Comparison of ENCODE assay signal across 21 cellular contexts in the genomic region with DNA sequence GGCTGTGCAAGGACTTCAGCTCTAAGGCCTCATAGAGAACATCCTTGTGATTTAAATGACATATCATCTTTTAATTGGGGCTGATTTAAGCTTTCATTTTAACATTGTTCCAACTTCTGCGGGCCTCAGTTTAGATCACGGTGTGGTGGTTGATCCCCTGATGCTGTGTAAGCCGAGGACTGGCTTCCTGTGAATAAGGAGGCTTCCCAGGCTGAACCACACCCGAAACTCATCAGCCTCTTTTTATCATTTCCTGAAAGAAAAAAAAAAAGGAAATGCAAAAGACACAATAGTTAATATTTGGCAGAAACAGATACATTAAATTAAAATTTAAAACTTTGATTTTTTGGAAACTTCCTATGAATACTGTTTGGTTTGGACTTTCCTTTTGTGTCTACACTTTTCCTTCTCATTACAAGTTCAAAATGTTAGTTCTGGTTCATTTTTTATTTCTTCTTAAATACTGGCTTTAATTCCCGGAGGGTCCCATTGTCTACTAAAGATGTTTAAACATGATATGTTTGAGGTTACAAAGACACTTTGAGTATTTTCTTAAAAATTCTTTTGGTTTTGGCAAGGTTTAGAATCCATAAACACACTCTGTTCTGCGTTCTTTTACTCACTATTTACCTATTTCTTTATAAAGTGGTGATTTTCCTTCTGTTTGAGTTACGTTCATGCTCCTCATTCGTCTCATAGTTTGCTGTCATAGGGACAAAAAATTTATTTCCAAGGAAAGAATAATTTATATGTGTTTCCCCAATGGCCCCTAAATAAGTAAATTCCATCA.
"Had no signal": no experiment of that assay in that cellular context is flagged by ENCODE, and none has a peak within 500 bp of the region (broad histone marks: within the 10 kb centered on the region; RNA-seq: fewer than 3 reads in every experiment).

No MANE protein-coding gene starts in this region.

- H3K27me3 Mint-ChIP-seq: activated CD4-positive, alpha-beta T cell treated with anti-CD3 and anti-CD28 coated beads, Interleukin-2, amount 10 ng/mL, durations not matched to agents 7 days and 5 days; progenitor cell of endocrine pancreas had no signal

- DNase-seq: activated CD4-positive, alpha-beta T cell treated with anti-CD3 and anti-CD28 coated beads, Interleukin-2, amount 10 ng/mL, durations not matched to agents 7 days and 5 days; activated CD4-positive, CD25-positive, alpha-beta regulatory T cell; activated effector memory CD4-positive, alpha-beta T cell treated with Interleukin-2 at 50 U/mL for 16 hours; activated T-cell treated with anti-CD3 and anti-CD28 coated beads, Interleukin-2, amount 50 U/mL, for 1 hour; colonic mucosa; effector CD4-positive, alpha-beta T cell; foreskin fibroblast; glutamatergic neuron; immature natural killer cell; left colon; midbrain; right cardiac atrium; stimulated activated CD4-positive, alpha-beta T cell treated with anti-CD3 and anti-CD28 coated beads, Interleukin-12 subunit alpha, Interleukin-12 subunit beta, amount 100 ng/mL, for 4 hours; stimulated activated CD4-positive, alpha-beta T cell treated with anti-CD3 and anti-CD28 coated beads, Interleukin-2, amount 100 ng/mL, for 48 hours; stimulated activated naive CD4-positive, alpha-beta T cell treated with Interleukin-2 at 50 U/mL for 16 hours; upper lobe of left lung had no signal

- H3K4me3 Mint-ChIP-seq: activated CD4-positive, alpha-beta T cell treated with anti-CD3 and anti-CD28 coated beads, Interleukin-2, amount 10 ng/mL, durations not matched to agents 7 days and 5 days; immature natural killer cell had no signal

- H3K9me3 ChIP-seq: colonic mucosa, suprapubic skin had no signal

- H3K27ac Mint-ChIP-seq: activated CD4-positive, alpha-beta T cell treated with anti-CD3 and anti-CD28 coated beads, Interleukin-2, amount 10 ng/mL, durations not matched to agents 7 days and 5 days; activated naive CD4-positive, alpha-beta T cell treated with anti-CD3 and anti-CD28 coated beads, Interleukin-2, amount 50 U/mL, for 72 hours; immature natural killer cell; progenitor cell of endocrine pancreas had no signal

- H3K27me3 ChIP-seq: colonic mucosa, upper lobe of left lung had no signal

- H3K36me3 Mint-ChIP-seq: activated naive CD4-positive, alpha-beta T cell treated with anti-CD3 and anti-CD28 coated beads, Interleukin-2, amount 50 U/mL, for 72 hours; immature natural killer cell had no signal

- H3K4me3 ChIP-seq: colonic mucosa, lung, suprapubic skin, upper lobe of left lung had no signal

- ATAC-seq: activated naive CD4-positive, alpha-beta T cell treated with anti-CD3 and anti-CD28 coated beads, Interleukin-2, amount 50 U/mL, for 72 hours; left colon; right cardiac atrium had no signal

- H3K4me1 ChIP-seq: colonic mucosa, suprapubic skin, upper lobe of left lung had no signal

- H3K36me3 ChIP-seq: colonic mucosa, suprapubic skin, upper lobe of left lung had no signal

- H3K27ac ChIP-seq: colonic mucosa, epithelial cell of prostate, suprapubic skin, upper lobe of left lung had no signal

- H3K4me1 Mint-ChIP-seq: activated CD4-positive, alpha-beta T cell treated with anti-CD3 and anti-CD28 coated beads, Interleukin-2, amount 10 ng/mL, durations not matched to agents 7 days and 5 days; immature natural killer cell had no signal
